Comparison of ENCODE assay signal across 16 cellular contexts in genomic region chr15:44081223-44082013, GRCh38.
DNase-seq lines count a peak whose midpoint lies in the region; ATAC-seq lines count a peak whose summit lies in the region.
"Had no signal": no experiment of that assay in that cellular context is flagged by ENCODE, and none has a peak within 500 bp of the region (broad histone marks: within the 10 kb centered on the region; RNA-seq: fewer than 3 reads in every experiment).

No MANE protein-coding gene starts in this region.

- no peak overlapping the region for H4K91ac ChIP-seq in mesenchymal stem cell (ENCODE audit: low read length)

- H3K9me3 ChIP-seq in SJSA1 (replicated peaks) (no peaks in the 10 kb centered on the region), mesenchymal stem cell (ENCODE audit: control insufficient read depth, low read length) (peaks cover 3% of the 10 kb centered on the region)

- ATAC-seq in HG03025 (IDR thresholded peaks at IDR 0.05; ENCODE audit: low FRiP score, unreplicated experiment), result no peak
- ATAC-seq: activated CD8-positive, alpha-beta T cell treated with anti-CD3 and anti-CD28 coated beads, Interleukin-2, amount 10 ng/mL, durations not matched to agents 7 days and 5 days; left ventricle myocardium superior; natural killer cell; psoas muscle had no signal

- H2BK15ac ChIP-seq in mesenchymal stem cell (ENCODE audit: low read depth, poor library complexity, severe bottlenecking), result no peak overlapping the region

- H3K4me3 ChIP-seq in SJSA1 (no peak overlapping the region), mesenchymal stem cell (ENCODE audit: insufficient read depth in 1 of 2, low read depth in 1 of 2, low read length in 2 of 2) (no peak overlapping the region)
- H3K4me3 ChIP-seq: psoas muscle had no signal

- H3K14ac ChIP-seq in mesenchymal stem cell (ENCODE audit: low read length in 2 of 2), result no peak overlapping the region

- H3K9ac ChIP-seq in mesenchymal stem cell (ENCODE audit: low read length), result peak overlapping the region; percentile 30

- no peak overlapping the region for H2BK120ac ChIP-seq in mesenchymal stem cell (ENCODE audit: low read depth, low read length)

- no peak overlapping the region for H4K8ac ChIP-seq in mesenchymal stem cell (ENCODE audit: low read length)

- no peak overlapping the region for H3K4ac ChIP-seq in mesenchymal stem cell (ENCODE audit: low read depth in 1 of 2, low read length in 2 of 2)

- H3K18ac ChIP-seq in mesenchymal stem cell (ENCODE audit: low read depth in 1 of 2, low read length in 2 of 2), result no peak overlapping the region

- H3K36me3 ChIP-seq in SJSA1 (no peaks in the 10 kb centered on the region), mesenchymal stem cell (ENCODE audit: control insufficient read depth in 1 of 2, insufficient read depth in 2 of 2, low read depth in 1 of 2, low read length in 2 of 2) (no peaks in the 10 kb centered on the region)
- H3K36me3 ChIP-seq: WERI-Rb-1 had no signal

- H3K27me3 ChIP-seq in SJSA1 (replicated peaks), result no peaks in the 10 kb centered on the region
- no peaks in the 10 kb centered on the region for H3K27me3 ChIP-seq in mesenchymal stem cell (ENCODE audit: control insufficient read depth in 1 of 2, insufficient read depth in 1 of 2, low read length in 2 of 2)

- H3K4me2 ChIP-seq in mesenchymal stem cell (ENCODE audit: low read length, poor library complexity, severe bottlenecking), result no peak overlapping the region

- no peak overlapping the region for H2BK5ac ChIP-seq in mesenchymal stem cell (ENCODE audit: low read depth, low read length, poor library complexity, severe bottlenecking)

- 94% methylated on average over 2 of the region's 5 CpGs for whole genome bisulfite sequencing in mesenchymal stem cell

- H2BK12ac ChIP-seq in mesenchymal stem cell (ENCODE audit: low read length in 2 of 2), result no peak overlapping the region

- H2AFZ ChIP-seq in mesenchymal stem cell (ENCODE audit: low read depth, low read length), result no peak overlapping the region

- H3K23ac ChIP-seq in mesenchymal stem cell (ENCODE audit: low read length in 2 of 2), result no peak overlapping the region

- no peak overlapping the region for H2AK5ac ChIP-seq in mesenchymal stem cell (ENCODE audit: low read length, severe bottlenecking)

- peaks cover 6% of the 10 kb centered on the region for H3K79me1 ChIP-seq in mesenchymal stem cell (replicated peaks; ENCODE audit: low read length, poor library complexity, severe bottlenecking)

- DNase-seq in EL, result peak; percentile 37
- DNase-seq in SJSA1 (ENCODE audit: low read depth in 1 of 2, low spot score in 2 of 2), result peak in 1 of 2 experiments; percentile 46
- DNase-seq in dedifferentiated amniotic fluid mesenchymal stem cell (ENCODE audit: extremely low spot score), result peak; percentile 72
- no peak for DNase-seq in mesenchymal stem cell
- DNase-seq in NCI-H187 (lab: John Stamatoyannopoulos, UW), result no peak
- DNase-seq in nucleus accumbens (lab: John Stamatoyannopoulos, UW), result no peak
- no peak for DNase-seq in NCI-H69 (lab: John Stamatoyannopoulos, UW)
- DNase-seq: activated CD8-positive, alpha-beta T cell treated with anti-CD3 and anti-CD28 coated beads, Interleukin-2, amount 10 ng/mL, durations not matched to agents 7 days and 5 days; DMS 273 treated with DMSO at 0.1 percent for 48 hours; left ventricle myocardium superior; natural killer cell; NCI-H524 treated with DMSO at 0.1 percent for 48 hours; psoas muscle; SW 1271; WERI-Rb-1 had no signal

- peak overlapping the region; percentile 35 for H3K27ac ChIP-seq in SJSA1
- no peak overlapping the region for H3K27ac ChIP-seq in mesenchymal stem cell (ENCODE audit: low read length, poor library complexity, severe bottlenecking)
- H3K27ac ChIP-seq: psoas muscle, WERI-Rb-1 had no signal

- peaks cover 22% of the 10 kb centered on the region for H3K4me1 ChIP-seq in SJSA1 (replicated peaks)
- no peaks in the 10 kb centered on the region for H3K4me1 ChIP-seq in mesenchymal stem cell (ENCODE audit: control insufficient read depth, insufficient read depth, low read depth, low read length)
- H3K4me1 ChIP-seq: psoas muscle had no signal

Comparison
In these comparisons a context has a peak if more than half of its experiments do, and no peak if none do; other contexts are left out.
1. DNase-seq: peak in EL (single experiment) and dedifferentiated amniotic fluid mesenchymal stem cell (single experiment); none in mesenchymal stem cell (single experiment), NCI-H187 (0 of 2), nucleus accumbens (0 of 56) and NCI-H69 (single experiment).